In the genomic region with DNA sequence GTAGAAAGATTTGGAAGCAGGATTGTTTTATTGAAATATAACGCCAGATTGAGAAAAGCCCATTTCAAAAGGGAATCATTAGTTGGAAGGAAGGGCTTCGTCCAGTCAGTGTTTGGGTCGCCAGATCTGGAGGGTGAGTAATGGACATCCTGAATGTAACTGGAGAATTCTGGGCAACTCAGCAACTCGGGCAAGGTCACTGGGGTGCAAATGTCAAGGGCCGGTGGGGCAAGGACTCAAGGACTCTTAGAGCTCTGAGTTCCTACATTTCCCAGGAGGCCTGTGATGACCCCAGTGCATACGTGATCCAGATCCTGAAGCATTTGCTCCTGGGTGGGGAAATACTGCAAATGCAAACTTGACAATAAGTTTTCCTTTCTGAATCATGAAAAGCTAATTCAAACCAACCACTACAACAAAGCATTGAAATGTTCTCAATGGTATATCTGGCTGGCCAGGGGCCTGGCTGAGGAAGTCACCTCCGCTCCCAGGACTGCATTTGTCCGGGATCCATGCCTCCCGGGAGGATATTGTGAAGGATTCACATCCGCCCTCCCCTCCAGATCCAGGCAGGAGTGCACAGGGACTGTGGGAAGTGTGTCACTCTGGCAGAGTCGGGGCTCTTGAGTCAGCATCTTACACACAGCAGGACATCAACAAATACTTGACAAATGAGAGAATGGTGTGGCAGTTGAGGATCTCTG, we compare ENCODE assay signal across 13 cellular contexts.
A peak's percentile ranks its signal among the peaks of the same experiment; 100 is the strongest.
DNase-seq lines count a peak whose midpoint lies in the region; ATAC-seq and TF ChIP-seq lines count a peak whose summit lies in the region.
"Had no signal": no experiment of that assay in that cellular context is flagged by ENCODE, and none has a peak within 500 bp of the region (broad histone marks: within the 10 kb centered on the region; RNA-seq: fewer than 3 reads in every experiment).

No MANE protein-coding gene starts in this region.

- ATAC-seq in heart right ventricle, result peak; percentile 50 to 84 (median 75)
- ATAC-seq in HG03342 (IDR thresholded peaks at IDR 0.05; ENCODE audit: unreplicated experiment), result no peak
- ATAC-seq in GM19035 (IDR thresholded peaks at IDR 0.05; ENCODE audit: unreplicated experiment), result no peak

- TF ChIP-seq CTCF in heart right ventricle (IDR thresholded peaks at IDR 0.05), result no peak
- TF ChIP-seq CTCF in esophagus muscularis mucosa (IDR thresholded peaks at IDR 0.05), result no peak

- no peak for TF ChIP-seq EP300 in esophagus muscularis mucosa (IDR thresholded peaks at IDR 0.05)

- H3K9me3 ChIP-seq in heart right ventricle, result peaks cover 0 to 12% (median 0%) of the 10 kb centered on the region in 11 donors
- no peaks in the 10 kb centered on the region for H3K9me3 ChIP-seq in esophagus muscularis mucosa
- H3K9me3 ChIP-seq: upper lobe of left lung had no signal

- WGBS in heart right ventricle, 2 donors, result 34 to 49% methylated on average over 11 of the region's 11 CpGs
- WGBS in esophagus muscularis mucosa, result 65% methylated on average over 7 of the region's 11 CpGs

- H3K27me3 ChIP-seq in heart right ventricle (peaks cover 0 to 14% (median 5%) of the 10 kb centered on the region in 7 donors), esophagus muscularis mucosa (peaks cover 0 to 10% (median 0%) of the 10 kb centered on the region in 4 donors)
- H3K27me3 ChIP-seq: upper lobe of left lung had no signal

- no peak for TF ChIP-seq POLR2A in esophagus muscularis mucosa (IDR thresholded peaks at IDR 0.05; ENCODE audit: low read depth)

- POLR2A ChIA-PET in HEK293T (lab: Yijun Ruan, JAX), result no interaction called here

- peaks cover 0 to 46% (median 20%) of the 10 kb centered on the region in 9 donors for H3K4me1 ChIP-seq in heart right ventricle
- H3K4me1 ChIP-seq in esophagus muscularis mucosa, result peaks cover 6 to 26% (median 15%) of the 10 kb centered on the region in 4 donors
- H3K4me1 ChIP-seq: upper lobe of left lung had no signal

- H3K27ac ChIP-seq in heart right ventricle, result peak overlapping the region in 8 of 10 donors; percentile 5 to 84 (median 44)
- H3K27ac ChIP-seq in esophagus muscularis mucosa (replicated peaks in 1 of 4), result no peak overlapping the region
- H3K27ac ChIP-seq: upper lobe of left lung had no signal

- peak; percentile 68 for DNase-seq in GM04503 (ENCODE audit: low read depth)
- DNase-seq in amniotic epithelial cell (ENCODE audit: low read depth), result peak; percentile 25
- peak in 1 of 2 donors; percentile 41 for DNase-seq in heart right ventricle
- DNase-seq in skeletal muscle cell (ENCODE audit: low read depth), result peak; percentile 63
- DNase-seq in esophagus muscularis mucosa (ENCODE audit: extremely low spot score), result no peak
- DNase-seq in HEK293T (ENCODE audit: extremely low spot score), result no peak
- DNase-seq: activated T-cell treated with anti-CD3 and anti-CD28 coated beads for 4 hours; DMS79 treated with DMSO at 0.1 percent for 48 hours; NCI-H524 treated with DMSO at 0.1 percent for 48 hours; stimulated activated CD4-positive, alpha-beta T cell treated with anti-CD3 and anti-CD28 coated beads, Interleukin-2, amount 100 ng/mL, for 48 hours; upper lobe of left lung had no signal

- CTCF ChIA-PET in HEK293T (lab: Yijun Ruan, JAX), result no interaction called here

- intact Hi-C loops in heart right ventricle (cut with DNase I) (no loop called here), esophagus muscularis mucosa (cut with DNase I) (no loop called here)

- no peak overlapping the region for H3K4me3 ChIP-seq in heart right ventricle
- no peak overlapping the region for H3K4me3 ChIP-seq in skeletal muscle cell (ENCODE audit: low read depth, low read length)
- H3K4me3 ChIP-seq in esophagus muscularis mucosa, result no peak overlapping the region
- H3K4me3 ChIP-seq: upper lobe of left lung had no signal

- H3K36me3 ChIP-seq in heart right ventricle (no peaks in the 10 kb centered on the region), esophagus muscularis mucosa (no peaks in the 10 kb centered on the region)
- H3K36me3 ChIP-seq: upper lobe of left lung had no signal

TF ChIP-seq in HEK293T, 16 proteins besides CTCF, POLR2A, EP300 and RAD21:
- TF ChIP-seq HDGF (IDR thresholded peaks at IDR 0.05; ENCODE audit: borderline replicate concordance) (no peak), ARNT (IDR thresholded peaks at IDR 0.05) (no peak), SP1 (IDR thresholded peaks at IDR 0.05) (no peak)

Comparison
In these comparisons a context has a peak if more than half of its experiments do, and no peak if none do; other contexts are left out.
1. DNase-seq: peak in GM04503 (single experiment), amniotic epithelial cell (single experiment) and skeletal muscle cell (single experiment); none in esophagus muscularis mucosa (single experiment) and HEK293T (single experiment).
2. ATAC-seq: peak in heart right ventricle (8 of 8); none in HG03342 (single experiment) and GM19035 (single experiment).
3. H3K27ac ChIP-seq: peak in heart right ventricle (8 of 10); none in esophagus muscularis mucosa (0 of 4).